ENCODE assay signal across 2 cellular contexts in the genomic region with DNA sequence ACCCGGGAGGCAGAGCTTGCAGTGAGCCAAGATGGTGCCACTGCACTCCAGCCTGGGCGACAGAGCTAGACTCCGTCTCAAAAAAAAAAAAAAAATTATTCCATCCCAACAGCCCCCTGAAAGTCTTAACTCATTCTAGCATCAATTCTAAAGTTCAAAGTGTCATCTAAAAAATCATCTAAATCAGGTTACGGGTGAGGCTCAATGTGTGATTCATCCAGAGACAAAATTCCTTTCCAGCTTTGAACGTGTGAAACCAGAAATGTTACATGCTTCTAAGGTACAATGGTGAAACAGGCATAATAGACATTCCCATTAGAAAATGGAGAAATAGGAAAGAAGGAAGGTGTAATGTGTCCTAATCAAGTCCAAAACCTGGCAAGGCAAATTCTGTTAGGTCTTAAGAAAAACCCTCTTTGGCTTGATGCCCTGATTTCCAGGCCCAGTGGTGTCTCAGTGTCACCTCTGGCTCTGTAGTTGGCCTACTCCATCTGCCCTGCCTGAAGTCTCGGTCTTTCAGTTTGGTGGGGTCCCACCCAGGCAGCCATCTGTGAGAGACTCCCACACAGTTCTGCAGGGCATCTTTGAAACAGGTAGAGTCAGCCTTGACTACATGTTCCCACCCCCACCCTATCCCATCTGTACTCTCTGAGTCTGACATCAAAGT.
TF ChIP-seq lines count a peak whose summit lies in the region.

No MANE protein-coding gene starts in this region.

TF ChIP-seq in A549, 52 proteins besides CTCF, POLR2A, EP300 and RAD21:
- no peak for TF ChIP-seq KDM1A (IDR thresholded peaks at IDR 0.05; ENCODE audit: low read depth)
- no peak for TF ChIP-seq POLR2AphosphoS2 (conservative IDR thresholded peaks at IDR 0.05; ENCODE audit: low read length)
- TF ChIP-seq, protein P1, sequence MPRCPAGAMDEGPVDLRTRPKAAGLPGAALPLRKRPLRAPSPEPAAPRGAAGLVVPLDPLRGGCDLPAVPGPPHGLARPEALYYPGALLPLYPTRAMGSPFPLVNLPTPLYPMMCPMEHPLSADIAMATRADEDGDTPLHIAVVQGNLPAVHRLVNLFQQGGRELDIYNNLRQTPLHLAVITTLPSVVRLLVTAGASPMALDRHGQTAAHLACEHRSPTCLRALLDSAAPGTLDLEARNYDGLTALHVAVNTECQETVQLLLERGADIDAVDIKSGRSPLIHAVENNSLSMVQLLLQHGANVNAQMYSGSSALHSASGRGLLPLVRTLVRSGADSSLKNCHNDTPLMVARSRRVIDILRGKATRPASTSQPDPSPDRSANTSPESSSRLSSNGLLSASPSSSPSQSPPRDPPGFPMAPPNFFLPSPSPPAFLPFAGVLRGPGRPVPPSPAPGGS (IDR thresholded peaks at IDR 0.05), result no peak
- TF ChIP-seq HOXB5 (CRISPR knock-in tag; IDR thresholded peaks at IDR 0.05), result no peak
- no peak for TF ChIP-seq JUNB (IDR thresholded peaks at IDR 0.05)
- TF ChIP-seq HOXB13 (CRISPR knock-in tag; IDR thresholded peaks at IDR 0.05; ENCODE audit: low read depth), result no peak
- no peak for TF ChIP-seq BHLHE40 (IDR thresholded peaks at IDR 0.05; ENCODE audit: low read depth, low read length)

TF ChIP-seq in WTC11, 78 proteins besides CTCF, POLR2A, EP300 and RAD21:
- TF ChIP-seq JUN (CRISPR knock-in tag; IDR thresholded peaks at IDR 0.05) (no peak), MYBL2 (CRISPR knock-in tag; IDR thresholded peaks at IDR 0.05) (no peak), ELF4 (CRISPR knock-in tag; IDR thresholded peaks at IDR 0.05; ENCODE audit: low read depth) (no peak), ZNF416 (CRISPR knock-in tag; IDR thresholded peaks at IDR 0.05) (no peak), RELA (CRISPR knock-in tag; IDR thresholded peaks at IDR 0.05; ENCODE audit: borderline replicate concordance) (no peak), ZNF263 (CRISPR knock-in tag; IDR thresholded peaks at IDR 0.05; ENCODE audit: low read depth) (no peak), TCF7 (CRISPR knock-in tag; IDR thresholded peaks at IDR 0.05; ENCODE audit: low read depth) (no peak), TEAD4 (CRISPR knock-in tag; IDR thresholded peaks at IDR 0.05) (no peak), SMAD3 (CRISPR knock-in tag; IDR thresholded peaks at IDR 0.05; ENCODE audit: borderline replicate concordance) (no peak), ZNF317 (CRISPR knock-in tag; IDR thresholded peaks at IDR 0.05; ENCODE audit: borderline replicate concordance, low read depth) (no peak), FOXK1 (CRISPR knock-in tag; IDR thresholded peaks at IDR 0.05) (no peak)
- TF ChIP-seq, protein P2, sequence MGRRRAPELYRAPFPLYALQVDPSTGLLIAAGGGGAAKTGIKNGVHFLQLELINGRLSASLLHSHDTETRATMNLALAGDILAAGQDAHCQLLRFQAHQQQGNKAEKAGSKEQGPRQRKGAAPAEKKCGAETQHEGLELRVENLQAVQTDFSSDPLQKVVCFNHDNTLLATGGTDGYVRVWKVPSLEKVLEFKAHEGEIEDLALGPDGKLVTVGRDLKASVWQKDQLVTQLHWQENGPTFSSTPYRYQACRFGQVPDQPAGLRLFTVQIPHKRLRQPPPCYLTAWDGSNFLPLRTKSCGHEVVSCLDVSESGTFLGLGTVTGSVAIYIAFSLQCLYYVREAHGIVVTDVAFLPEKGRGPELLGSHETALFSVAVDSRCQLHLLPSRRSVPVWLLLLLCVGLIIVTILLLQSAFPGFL (CRISPR knock-in tag; IDR thresholded peaks at IDR 0.05; ENCODE audit: borderline replicate concordance), result no peak
- TF ChIP-seq, protein P3, sequence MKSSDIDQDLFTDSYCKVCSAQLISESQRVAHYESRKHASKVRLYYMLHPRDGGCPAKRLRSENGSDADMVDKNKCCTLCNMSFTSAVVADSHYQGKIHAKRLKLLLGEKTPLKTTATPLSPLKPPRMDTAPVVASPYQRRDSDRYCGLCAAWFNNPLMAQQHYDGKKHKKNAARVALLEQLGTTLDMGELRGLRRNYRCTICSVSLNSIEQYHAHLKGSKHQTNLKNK (CRISPR knock-in tag; IDR thresholded peaks at IDR 0.05), result no peak
- TF ChIP-seq, protein P4, sequence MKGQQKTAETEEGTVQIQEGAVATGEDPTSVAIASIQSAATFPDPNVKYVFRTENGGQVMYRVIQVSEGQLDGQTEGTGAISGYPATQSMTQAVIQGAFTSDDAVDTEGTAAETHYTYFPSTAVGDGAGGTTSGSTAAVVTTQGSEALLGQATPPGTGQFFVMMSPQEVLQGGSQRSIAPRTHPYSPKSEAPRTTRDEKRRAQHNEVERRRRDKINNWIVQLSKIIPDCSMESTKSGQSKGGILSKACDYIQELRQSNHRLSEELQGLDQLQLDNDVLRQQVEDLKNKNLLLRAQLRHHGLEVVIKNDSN (CRISPR knock-in tag; IDR thresholded peaks at IDR 0.05), result no peak
- TF ChIP-seq, protein P5, sequence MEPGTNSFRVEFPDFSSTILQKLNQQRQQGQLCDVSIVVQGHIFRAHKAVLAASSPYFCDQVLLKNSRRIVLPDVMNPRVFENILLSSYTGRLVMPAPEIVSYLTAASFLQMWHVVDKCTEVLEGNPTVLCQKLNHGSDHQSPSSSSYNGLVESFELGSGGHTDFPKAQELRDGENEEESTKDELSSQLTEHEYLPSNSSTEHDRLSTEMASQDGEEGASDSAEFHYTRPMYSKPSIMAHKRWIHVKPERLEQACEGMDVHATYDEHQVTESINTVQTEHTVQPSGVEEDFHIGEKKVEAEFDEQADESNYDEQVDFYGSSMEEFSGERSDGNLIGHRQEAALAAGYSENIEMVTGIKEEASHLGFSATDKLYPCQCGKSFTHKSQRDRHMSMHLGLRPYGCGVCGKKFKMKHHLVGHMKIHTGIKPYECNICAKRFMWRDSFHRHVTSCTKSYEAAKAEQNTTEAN (CRISPR knock-in tag; IDR thresholded peaks at IDR 0.05), result no peak
- TF ChIP-seq, protein P6, sequence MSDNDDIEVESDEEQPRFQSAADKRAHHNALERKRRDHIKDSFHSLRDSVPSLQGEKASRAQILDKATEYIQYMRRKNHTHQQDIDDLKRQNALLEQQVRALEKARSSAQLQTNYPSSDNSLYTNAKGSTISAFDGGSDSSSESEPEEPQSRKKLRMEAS (CRISPR knock-in tag; IDR thresholded peaks at IDR 0.05), result no peak
